ENCODE assay signal across 13 cellular contexts in the genomic region with DNA sequence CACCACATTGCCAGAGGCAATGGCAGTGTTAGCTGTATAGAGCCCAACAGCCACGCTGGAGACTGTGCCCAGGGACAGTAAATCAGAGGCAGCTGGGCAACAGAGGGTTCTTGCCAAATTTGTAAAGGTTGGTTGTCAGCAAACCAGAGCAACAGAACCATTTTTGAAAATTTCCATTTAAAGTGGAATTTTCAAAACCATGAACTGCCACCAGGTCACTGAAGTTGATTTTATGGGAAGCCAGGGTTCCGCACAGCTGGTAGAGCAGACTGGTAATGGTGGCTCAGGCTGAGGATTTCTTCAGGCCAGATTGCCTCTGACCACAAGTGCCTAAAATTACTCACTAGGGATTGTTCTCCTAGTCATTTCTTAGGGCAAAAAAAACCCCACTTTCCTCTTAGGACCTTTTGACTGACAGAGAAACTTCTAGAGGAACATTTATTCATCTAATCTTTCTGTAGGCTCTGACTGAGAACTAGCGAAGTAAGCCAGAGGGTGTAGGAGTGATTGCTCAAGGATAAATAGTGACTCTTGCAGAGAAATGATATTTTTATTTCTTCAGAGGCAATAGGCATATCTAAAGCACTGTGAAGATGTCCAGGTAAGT.
DNase-seq lines count a peak whose midpoint lies in the region; ATAC-seq and TF ChIP-seq lines count a peak whose summit lies in the region.
"Had no signal": no experiment of that assay in that cellular context is flagged by ENCODE, and none has a peak within 500 bp of the region (broad histone marks: within the 10 kb centered on the region; RNA-seq: fewer than 3 reads in every experiment).

No MANE protein-coding gene starts in this region.

- no peak overlapping the region for H4K91ac ChIP-seq in neuronal stem cell (ENCODE audit: low read depth, low read length, poor library complexity)

- no peak overlapping the region for H3K23ac ChIP-seq in neuronal stem cell (ENCODE audit: low read depth, low read length, poor library complexity)

- H3K27ac ChIP-seq in neuronal stem cell (replicated peaks; ENCODE audit: low read length) (no peak overlapping the region), tibial artery (no peak overlapping the region), esophagus squamous epithelium (no peak overlapping the region)

- no peak overlapping the region for H3K9ac ChIP-seq in neuronal stem cell (ENCODE audit: low read depth, low read length, poor library complexity)

- TF ChIP-seq CTCF in tibial artery (IDR thresholded peaks at IDR 0.05) (no peak), esophagus squamous epithelium (IDR thresholded peaks at IDR 0.05) (no peak)

- no peaks in the 10 kb centered on the region for H3K36me3 ChIP-seq in neuronal stem cell (replicated peaks in 1 of 2; ENCODE audit: control insufficient read depth in 2 of 2, insufficient read depth in 2 of 2, low read length in 2 of 2)
- no peaks in the 10 kb centered on the region for H3K36me3 ChIP-seq in tibial artery
- no peaks in the 10 kb centered on the region for H3K36me3 ChIP-seq in esophagus squamous epithelium

- no peak overlapping the region for H3K4me3 ChIP-seq in neuronal stem cell (ENCODE audit: low read length in 2 of 2)
- H3K4me3 ChIP-seq in tibial artery = no peak overlapping the region
- no peak overlapping the region for H3K4me3 ChIP-seq in esophagus squamous epithelium

- no peak overlapping the region for H2BK120ac ChIP-seq in neuronal stem cell (ENCODE audit: low read depth, low read length)

- intact Hi-C loops in tibial artery (cut with DNase I; ENCODE audit: low total_unique reads) = no loop called here
- intact Hi-C loops in esophagus squamous epithelium (cut with DNase I) = no loop called here

- no peak overlapping the region for H2AK5ac ChIP-seq in neuronal stem cell (ENCODE audit: low read depth, low read length)

- peaks cover 0 to 3% of the 10 kb centered on the region in 2 donors for H3K4me1 ChIP-seq in neuronal stem cell (ENCODE audit: control insufficient read depth in 2 of 2, insufficient read depth in 1 of 2, low read depth in 1 of 2, low read length in 2 of 2)
- H3K4me1 ChIP-seq in tibial artery = no peaks in the 10 kb centered on the region
- H3K4me1 ChIP-seq in esophagus squamous epithelium = no peaks in the 10 kb centered on the region

- H3K27me3 ChIP-seq in neuronal stem cell (ENCODE audit: control insufficient read depth in 3 of 3, insufficient read depth in 3 of 3, low read depth in 1 of 3, low read length in 3 of 3) (no peaks in the 10 kb centered on the region), tibial artery (no peaks in the 10 kb centered on the region), esophagus squamous epithelium (no peaks in the 10 kb centered on the region)

- no peak overlapping the region for H3K4ac ChIP-seq in neuronal stem cell (ENCODE audit: low read length)

- no peaks in the 10 kb centered on the region for H3K79me1 ChIP-seq in neuronal stem cell (ENCODE audit: low read depth, low read length)

- ATAC-seq in GM18867 (IDR thresholded peaks at IDR 0.05; ENCODE audit: unreplicated experiment) (peak; percentile 57), HG02642 (IDR thresholded peaks at IDR 0.05; ENCODE audit: poor library complexity, unreplicated experiment) (peak; percentile 80), HG03558 (IDR thresholded peaks at IDR 0.05; ENCODE audit: extremely low read depth, unreplicated experiment) (peak; percentile 51)

- H2AFZ ChIP-seq in neuronal stem cell (ENCODE audit: low read length) = no peak overlapping the region

- no peak overlapping the region for H3K4me2 ChIP-seq in neuronal stem cell (ENCODE audit: insufficient read depth, low read length, poor library complexity, severe bottlenecking)

- no CpG with 5 or more reads among the region's 3 CpGs for WGBS in neuronal stem cell (ENCODE audit: extremely low coverage in 2 of 2, insufficient read length in 2 of 2, insufficient replicate concordance in 1 of 2), 2 donors
- WGBS in esophagus squamous epithelium, 2 donors = 81 to 88% methylated on average over 3 of the region's 3 CpGs

- H2BK5ac ChIP-seq in neuronal stem cell (ENCODE audit: low read length) = peak overlapping the region; percentile 58

- no peak for TF ChIP-seq POLR2A in esophagus squamous epithelium (IDR thresholded peaks at IDR 0.05)

- H3K14ac ChIP-seq in neuronal stem cell (ENCODE audit: low read length) = no peak overlapping the region

- no peak overlapping the region for H4K8ac ChIP-seq in neuronal stem cell (ENCODE audit: low read depth, low read length)

- H2BK15ac ChIP-seq in neuronal stem cell (ENCODE audit: low read length) = peak overlapping the region; percentile 73

- H3K9me3 ChIP-seq in neuronal stem cell (replicated peaks in 1 of 2; ENCODE audit: control insufficient read depth in 2 of 2, insufficient read depth in 1 of 2, low read depth in 1 of 2, low read length in 2 of 2) = peaks cover 0 to 8% of the 10 kb centered on the region in 2 donors
- H3K9me3 ChIP-seq in tibial artery = no peaks in the 10 kb centered on the region
- no peaks in the 10 kb centered on the region for H3K9me3 ChIP-seq in esophagus squamous epithelium

- DNase-seq in neuronal stem cell (ENCODE audit: low spot score) = no peak
- DNase-seq in tibial artery = no peak
- DNase-seq in esophagus squamous epithelium (lab: John Stamatoyannopoulos, UW) = no peak
- DNase-seq in activated T-cell treated with anti-CD3 and anti-CD28 coated beads, Interleukin-2, amount 50 U/mL, for 1 hour = no peak
- DNase-seq in occipital lobe (lab: John Stamatoyannopoulos, UW) = no peak
- DNase-seq: activated CD4-positive, alpha-beta T cell treated with anti-CD3 and anti-CD28 coated beads, Interleukin-2, amount 50 U/mL, for 4 hours; activated gamma-delta T cell treated with Interleukin-2 at 50 U/mL for 16 hours; left cardiac atrium; NCI-H2107; SIG-M5 had no signal

- no peak overlapping the region for H3K18ac ChIP-seq in neuronal stem cell (ENCODE audit: low read length)

- no peak overlapping the region for H2BK12ac ChIP-seq in neuronal stem cell (ENCODE audit: low read length)
